ENCODE assay signal across 1 cellular context in genomic region chr17:50855708-50856330, GRCh38.
TF ChIP-seq lines count a peak whose summit lies in the region.

No MANE protein-coding gene starts in this region.

TF ChIP-seq in HepG2, 621 proteins besides CTCF, POLR2A, EP300 and RAD21 (continued from another document and continues in another):
- TF ChIP-seq ARID3A (IDR thresholded peaks at IDR 0.05; ENCODE audit: low read depth, low read length) (peak; percentile 36; the same call in 1 of the 2 replicates), TMF1 (CRISPR knock-in tag; IDR thresholded peaks at IDR 0.05; ENCODE audit: low read depth) (no peak), ZNF563 (CRISPR knock-in tag; IDR thresholded peaks at IDR 0.05) (no peak), POLR2AphosphoS2 (IDR thresholded peaks at IDR 0.05; ENCODE audit: low read depth, low read length) (no peak), ZNF746 (CRISPR knock-in tag; IDR thresholded peaks at IDR 0.05) (no peak), ZNF678 (CRISPR knock-in tag; IDR thresholded peaks at IDR 0.05) (no peak), ZNF512B (CRISPR knock-in tag; IDR thresholded peaks at IDR 0.05; ENCODE audit: borderline replicate concordance) (no peak), POGZ (CRISPR knock-in tag; IDR thresholded peaks at IDR 0.05) (peak; percentile 33; the same call in 1 of the 2 replicates), ZNF383 (CRISPR knock-in tag; IDR thresholded peaks at IDR 0.05; ENCODE audit: borderline replicate concordance) (no peak), HMG20A (CRISPR knock-in tag; IDR thresholded peaks at IDR 0.05; ENCODE audit: borderline replicate concordance) (peak; percentile 86), GABPA (IDR thresholded peaks at IDR 0.05; ENCODE audit: low read depth, low read length) (no peak), GABPA (CRISPR knock-in tag; IDR thresholded peaks at IDR 0.05; ENCODE audit: low read depth) (peak; percentile 48; the same call in 1 of the 2 replicates), ZNF883 (CRISPR knock-in tag; IDR thresholded peaks at IDR 0.05; ENCODE audit: not compliant biosample characterization) (no peak), SALL2 (CRISPR knock-in tag; IDR thresholded peaks at IDR 0.05) (no peak), SOX13 (IDR thresholded peaks at IDR 0.05) (no peak), SOX13 (CRISPR knock-in tag; conservative IDR thresholded peaks at IDR 0.05 in 1 of 2, IDR thresholded peaks at IDR 0.05 in 1 of 2) (peak in 1 of 2 experiments; percentile 71; a peak in 2 of 4 replicates), FOXA3 (CRISPR knock-in tag; IDR thresholded peaks at IDR 0.05) (peak; percentile 87), CC2D1A (CRISPR knock-in tag; IDR thresholded peaks at IDR 0.05) (no peak), CAMTA2 (CRISPR knock-in tag; IDR thresholded peaks at IDR 0.05; ENCODE audit: borderline replicate concordance) (no peak), JUND (CRISPR knock-in tag; IDR thresholded peaks at IDR 0.05) (no peak), NCOA2 (CRISPR knock-in tag; IDR thresholded peaks at IDR 0.05) (peak; percentile 54; the same call in 1 of the 2 replicates), KDM6A (CRISPR knock-in tag; IDR thresholded peaks at IDR 0.05; ENCODE audit: low read depth) (0 out of 2 replicates have a peak, but pooled peaks have one; percentile 46), ZSCAN9 (CRISPR knock-in tag; IDR thresholded peaks at IDR 0.05; ENCODE audit: borderline replicate concordance) (0 out of 2 replicates have a peak, but pooled peaks have one; percentile 27), NFE2 (CRISPR knock-in tag; IDR thresholded peaks at IDR 0.05) (no peak), PLRG1 (conservative IDR thresholded peaks at IDR 0.05) (no peak), SNAI1 (CRISPR knock-in tag; IDR thresholded peaks at IDR 0.05; ENCODE audit: borderline replicate concordance) (peak; percentile 31; the same call in 1 of the 2 replicates), MAFF (IDR thresholded peaks at IDR 0.05; ENCODE audit: low read depth, low read length) (0 out of 2 replicates have a peak, but pooled peaks have one; percentile 8), ATF1 (CRISPR knock-in tag; IDR thresholded peaks at IDR 0.05) (peak; percentile 80; the same call in 1 of the 2 replicates), ZBTB8A (CRISPR knock-in tag; IDR thresholded peaks at IDR 0.05; ENCODE audit: borderline replicate concordance, low read depth) (no peak), ZNF784 (CRISPR knock-in tag; IDR thresholded peaks at IDR 0.05; ENCODE audit: borderline replicate concordance) (no peak), ZNF160 (CRISPR knock-in tag; IDR thresholded peaks at IDR 0.05) (no peak), FOXP1 (IDR thresholded peaks at IDR 0.05) (no peak), FOXP1 (CRISPR knock-in tag; IDR thresholded peaks at IDR 0.05) (peak; percentile 88), ZBTB20 (CRISPR knock-in tag; IDR thresholded peaks at IDR 0.05; ENCODE audit: borderline replicate concordance, low read depth) (0 out of 2 replicates have a peak, but pooled peaks have one; percentile 11), MTF1 (CRISPR knock-in tag; IDR thresholded peaks at IDR 0.05) (no peak), BCL6 (CRISPR knock-in tag; IDR thresholded peaks at IDR 0.05) (peak; percentile 46; the same call in 1 of the 2 replicates), SRSF1 (optimal IDR thresholded peaks at IDR 0.05; ENCODE audit: low read depth, low read length) (no peak), GLI4 (CRISPR knock-in tag; IDR thresholded peaks at IDR 0.05; ENCODE audit: borderline replicate concordance) (no peak), ZNF879 (CRISPR knock-in tag; IDR thresholded peaks at IDR 0.05) (no peak), NR2F6 (IDR thresholded peaks at IDR 0.05) (peak; percentile 17; the same call in 1 of the 2 replicates), NR2F6 (CRISPR knock-in tag; IDR thresholded peaks at IDR 0.05) (peak; percentile 43; the same call in 1 of the 2 replicates), ZBTB40 (IDR thresholded peaks at IDR 0.05) (no peak), ZBTB40 (CRISPR knock-in tag; IDR thresholded peaks at IDR 0.05) (no peak), ZNF3 (CRISPR knock-in tag; IDR thresholded peaks at IDR 0.05) (0 out of 2 replicates have a peak, but pooled peaks have one; percentile 21)
- TF ChIP-seq, protein P1, sequence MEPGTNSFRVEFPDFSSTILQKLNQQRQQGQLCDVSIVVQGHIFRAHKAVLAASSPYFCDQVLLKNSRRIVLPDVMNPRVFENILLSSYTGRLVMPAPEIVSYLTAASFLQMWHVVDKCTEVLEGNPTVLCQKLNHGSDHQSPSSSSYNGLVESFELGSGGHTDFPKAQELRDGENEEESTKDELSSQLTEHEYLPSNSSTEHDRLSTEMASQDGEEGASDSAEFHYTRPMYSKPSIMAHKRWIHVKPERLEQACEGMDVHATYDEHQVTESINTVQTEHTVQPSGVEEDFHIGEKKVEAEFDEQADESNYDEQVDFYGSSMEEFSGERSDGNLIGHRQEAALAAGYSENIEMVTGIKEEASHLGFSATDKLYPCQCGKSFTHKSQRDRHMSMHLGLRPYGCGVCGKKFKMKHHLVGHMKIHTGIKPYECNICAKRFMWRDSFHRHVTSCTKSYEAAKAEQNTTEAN (CRISPR knock-in tag; conservative IDR thresholded peaks at IDR 0.05), result no peak
- TF ChIP-seq, protein P2, sequence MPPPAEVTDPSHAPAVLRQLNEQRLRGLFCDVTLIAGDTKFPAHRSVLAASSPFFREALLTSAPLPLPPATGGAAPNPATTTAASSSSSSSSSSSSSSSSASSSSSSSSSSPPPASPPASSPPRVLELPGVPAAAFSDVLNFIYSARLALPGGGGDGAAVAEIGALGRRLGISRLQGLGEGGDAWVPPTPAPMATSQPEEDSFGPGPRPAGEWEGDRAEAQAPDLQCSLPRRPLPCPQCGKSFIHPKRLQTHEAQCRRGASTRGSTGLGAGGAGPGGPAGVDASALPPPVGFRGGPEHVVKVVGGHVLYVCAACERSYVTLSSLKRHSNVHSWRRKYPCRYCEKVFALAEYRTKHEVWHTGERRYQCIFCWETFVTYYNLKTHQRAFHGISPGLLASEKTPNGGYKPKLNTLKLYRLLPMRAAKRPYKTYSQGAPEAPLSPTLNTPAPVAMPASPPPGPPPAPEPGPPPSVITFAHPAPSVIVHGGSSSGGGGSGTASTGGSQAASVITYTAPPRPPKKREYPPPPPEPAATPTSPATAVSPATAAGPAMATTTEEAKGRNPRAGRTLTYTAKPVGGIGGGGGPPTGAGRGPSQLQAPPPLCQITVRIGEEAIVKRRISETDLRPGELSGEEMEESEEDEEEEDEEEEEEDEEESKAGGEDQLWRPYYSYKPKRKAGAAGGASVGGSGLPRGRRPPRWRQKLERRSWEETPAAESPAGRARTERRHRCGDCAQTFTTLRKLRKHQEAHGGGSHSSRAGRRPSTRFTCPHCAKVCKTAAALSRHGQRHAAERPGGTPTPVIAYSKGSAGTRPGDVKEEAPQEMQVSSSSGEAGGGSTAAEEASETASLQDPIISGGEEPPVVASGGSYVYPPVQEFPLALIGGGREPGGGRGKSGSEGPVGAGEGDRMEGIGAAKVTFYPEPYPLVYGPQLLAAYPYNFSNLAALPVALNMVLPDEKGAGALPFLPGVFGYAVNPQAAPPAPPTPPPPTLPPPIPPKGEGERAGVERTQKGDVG (CRISPR knock-in tag; IDR thresholded peaks at IDR 0.05; ENCODE audit: borderline replicate concordance), result no peak
- TF ChIP-seq, protein P3, sequence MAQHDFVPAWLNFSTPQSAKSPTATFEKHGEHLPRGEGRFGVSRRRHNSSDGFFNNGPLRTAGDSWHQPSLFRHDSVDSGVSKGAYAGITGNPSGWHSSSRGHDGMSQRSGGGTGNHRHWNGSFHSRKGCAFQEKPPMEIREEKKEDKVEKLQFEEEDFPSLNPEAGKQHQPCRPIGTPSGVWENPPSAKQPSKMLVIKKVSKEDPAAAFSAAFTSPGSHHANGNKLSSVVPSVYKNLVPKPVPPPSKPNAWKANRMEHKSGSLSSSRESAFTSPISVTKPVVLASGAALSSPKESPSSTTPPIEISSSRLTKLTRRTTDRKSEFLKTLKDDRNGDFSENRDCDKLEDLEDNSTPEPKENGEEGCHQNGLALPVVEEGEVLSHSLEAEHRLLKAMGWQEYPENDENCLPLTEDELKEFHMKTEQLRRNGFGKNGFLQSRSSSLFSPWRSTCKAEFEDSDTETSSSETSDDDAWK (CRISPR knock-in tag; IDR thresholded peaks at IDR 0.05), result no peak
